2 cellular contexts compared by ENCODE assay signal in the genomic region with DNA sequence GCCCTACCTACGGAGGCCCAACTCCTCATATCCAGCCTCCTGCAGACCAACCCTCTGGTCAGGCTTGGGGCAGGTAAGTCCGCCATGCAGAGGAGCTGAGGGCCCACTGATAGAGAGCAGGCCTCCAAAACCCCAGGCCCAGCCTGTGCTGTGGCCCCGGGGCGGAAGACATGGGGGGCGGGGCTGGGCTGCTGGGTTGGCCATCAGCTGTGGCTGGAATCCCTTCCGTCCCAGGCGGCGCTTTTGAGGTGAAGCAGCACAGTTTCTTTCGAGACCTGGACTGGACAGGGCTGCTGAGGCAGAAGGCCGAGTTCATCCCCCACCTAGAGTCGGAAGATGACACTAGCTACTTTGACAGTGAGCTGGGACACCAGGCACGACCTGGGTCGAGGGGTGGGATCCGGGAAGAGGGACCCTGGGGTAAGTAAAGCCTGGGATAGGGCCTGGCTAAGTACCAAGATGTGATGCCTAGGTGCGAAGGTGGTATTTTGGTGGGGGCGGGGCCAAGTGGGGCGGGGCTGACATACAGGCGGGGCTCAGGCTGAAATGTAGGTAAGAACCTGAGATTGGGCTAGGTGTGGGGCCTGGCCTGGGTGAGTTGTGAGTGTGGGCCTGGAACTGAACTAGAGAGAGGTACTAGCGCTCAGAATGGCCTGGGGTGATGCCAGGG.
TF ChIP-seq lines count a peak whose summit lies in the region.

No MANE protein-coding gene starts in this region.

TF ChIP-seq in GM23338, 12 proteins besides CTCF, POLR2A, EP300 and RAD21 (continues in another document):
- TF ChIP-seq EZH2 (IDR thresholded peaks at IDR 0.05; ENCODE audit: low read depth, unreplicated experiment) = no peak
- TF ChIP-seq, protein P1, sequence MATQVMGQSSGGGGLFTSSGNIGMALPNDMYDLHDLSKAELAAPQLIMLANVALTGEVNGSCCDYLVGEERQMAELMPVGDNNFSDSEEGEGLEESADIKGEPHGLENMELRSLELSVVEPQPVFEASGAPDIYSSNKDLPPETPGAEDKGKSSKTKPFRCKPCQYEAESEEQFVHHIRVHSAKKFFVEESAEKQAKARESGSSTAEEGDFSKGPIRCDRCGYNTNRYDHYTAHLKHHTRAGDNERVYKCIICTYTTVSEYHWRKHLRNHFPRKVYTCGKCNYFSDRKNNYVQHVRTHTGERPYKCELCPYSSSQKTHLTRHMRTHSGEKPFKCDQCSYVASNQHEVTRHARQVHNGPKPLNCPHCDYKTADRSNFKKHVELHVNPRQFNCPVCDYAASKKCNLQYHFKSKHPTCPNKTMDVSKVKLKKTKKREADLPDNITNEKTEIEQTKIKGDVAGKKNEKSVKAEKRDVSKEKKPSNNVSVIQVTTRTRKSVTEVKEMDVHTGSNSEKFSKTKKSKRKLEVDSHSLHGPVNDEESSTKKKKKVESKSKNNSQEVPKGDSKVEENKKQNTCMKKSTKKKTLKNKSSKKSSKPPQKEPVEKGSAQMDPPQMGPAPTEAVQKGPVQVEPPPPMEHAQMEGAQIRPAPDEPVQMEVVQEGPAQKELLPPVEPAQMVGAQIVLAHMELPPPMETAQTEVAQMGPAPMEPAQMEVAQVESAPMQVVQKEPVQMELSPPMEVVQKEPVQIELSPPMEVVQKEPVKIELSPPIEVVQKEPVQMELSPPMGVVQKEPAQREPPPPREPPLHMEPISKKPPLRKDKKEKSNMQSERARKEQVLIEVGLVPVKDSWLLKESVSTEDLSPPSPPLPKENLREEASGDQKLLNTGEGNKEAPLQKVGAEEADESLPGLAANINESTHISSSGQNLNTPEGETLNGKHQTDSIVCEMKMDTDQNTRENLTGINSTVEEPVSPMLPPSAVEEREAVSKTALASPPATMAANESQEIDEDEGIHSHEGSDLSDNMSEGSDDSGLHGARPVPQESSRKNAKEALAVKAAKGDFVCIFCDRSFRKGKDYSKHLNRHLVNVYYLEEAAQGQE (IDR thresholded peaks at IDR 0.05; ENCODE audit: unreplicated experiment) = no peak
- TF ChIP-seq POLR2AphosphoS5 (IDR thresholded peaks at IDR 0.05; ENCODE audit: low read depth) = no peak
- no peak for TF ChIP-seq ZNF114 (CRISPR knock-in tag; IDR thresholded peaks at IDR 0.05)
- TF ChIP-seq, protein P2, sequence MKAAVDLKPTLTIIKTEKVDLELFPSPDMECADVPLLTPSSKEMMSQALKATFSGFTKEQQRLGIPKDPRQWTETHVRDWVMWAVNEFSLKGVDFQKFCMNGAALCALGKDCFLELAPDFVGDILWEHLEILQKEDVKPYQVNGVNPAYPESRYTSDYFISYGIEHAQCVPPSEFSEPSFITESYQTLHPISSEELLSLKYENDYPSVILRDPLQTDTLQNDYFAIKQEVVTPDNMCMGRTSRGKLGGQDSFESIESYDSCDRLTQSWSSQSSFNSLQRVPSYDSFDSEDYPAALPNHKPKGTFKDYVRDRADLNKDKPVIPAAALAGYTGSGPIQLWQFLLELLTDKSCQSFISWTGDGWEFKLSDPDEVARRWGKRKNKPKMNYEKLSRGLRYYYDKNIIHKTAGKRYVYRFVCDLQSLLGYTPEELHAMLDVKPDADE (IDR thresholded peaks at IDR 0.05) = no peak
- TF ChIP-seq EZH2phosphoT487 (IDR thresholded peaks at IDR 0.05; ENCODE audit: unreplicated experiment) = no peak
- no peak for TF ChIP-seq CREB1 (CRISPR knock-in tag; IDR thresholded peaks at IDR 0.05; ENCODE audit: low read depth)
- no peak for TF ChIP-seq NANOG (IDR thresholded peaks at IDR 0.05; ENCODE audit: borderline replicate concordance)

TF ChIP-seq in HEK293T, 16 proteins besides CTCF, POLR2A, EP300 and RAD21:
- no peak for TF ChIP-seq SUZ12 (IDR thresholded peaks at IDR 0.05)
- TF ChIP-seq TARDBP (IDR thresholded peaks at IDR 0.05) = no peak
- TF ChIP-seq HDGF (IDR thresholded peaks at IDR 0.05; ENCODE audit: borderline replicate concordance) = no peak
- no peak for TF ChIP-seq BHLHE40 (IDR thresholded peaks at IDR 0.05; ENCODE audit: borderline replicate concordance)
- TF ChIP-seq LEF1 (IDR thresholded peaks at IDR 0.05; ENCODE audit: borderline replicate concordance) = no peak
- TF ChIP-seq L3MBTL2 (conservative IDR thresholded peaks at IDR 0.05) = no peak
- TF ChIP-seq, protein P3, sequence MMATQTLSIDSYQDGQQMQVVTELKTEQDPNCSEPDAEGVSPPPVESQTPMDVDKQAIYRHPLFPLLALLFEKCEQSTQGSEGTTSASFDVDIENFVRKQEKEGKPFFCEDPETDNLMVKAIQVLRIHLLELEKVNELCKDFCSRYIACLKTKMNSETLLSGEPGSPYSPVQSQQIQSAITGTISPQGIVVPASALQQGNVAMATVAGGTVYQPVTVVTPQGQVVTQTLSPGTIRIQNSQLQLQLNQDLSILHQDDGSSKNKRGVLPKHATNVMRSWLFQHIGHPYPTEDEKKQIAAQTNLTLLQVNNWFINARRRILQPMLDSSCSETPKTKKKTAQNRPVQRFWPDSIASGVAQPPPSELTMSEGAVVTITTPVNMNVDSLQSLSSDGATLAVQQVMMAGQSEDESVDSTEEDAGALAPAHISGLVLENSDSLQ (IDR thresholded peaks at IDR 0.05) = no peak
- no peak for TF ChIP-seq CTBP1 (IDR thresholded peaks at IDR 0.05; ENCODE audit: borderline replicate concordance)
- TF ChIP-seq ZNF384 (IDR thresholded peaks at IDR 0.05) = no peak
- no peak for TF ChIP-seq ARNT (IDR thresholded peaks at IDR 0.05)
- no peak for TF ChIP-seq NFRKB (IDR thresholded peaks at IDR 0.05)
- no peak for TF ChIP-seq FOXA1 (IDR thresholded peaks at IDR 0.05)
- TF ChIP-seq SP1 (IDR thresholded peaks at IDR 0.05) = no peak
- TF ChIP-seq FOXM1 (IDR thresholded peaks at IDR 0.05; ENCODE audit: borderline replicate concordance) = no peak
- TF ChIP-seq FOXK2 (IDR thresholded peaks at IDR 0.05) = no peak
- no peak for TF ChIP-seq ELF4 (IDR thresholded peaks at IDR 0.05)
